14 cellular contexts compared by ENCODE assay signal in the genomic region with DNA sequence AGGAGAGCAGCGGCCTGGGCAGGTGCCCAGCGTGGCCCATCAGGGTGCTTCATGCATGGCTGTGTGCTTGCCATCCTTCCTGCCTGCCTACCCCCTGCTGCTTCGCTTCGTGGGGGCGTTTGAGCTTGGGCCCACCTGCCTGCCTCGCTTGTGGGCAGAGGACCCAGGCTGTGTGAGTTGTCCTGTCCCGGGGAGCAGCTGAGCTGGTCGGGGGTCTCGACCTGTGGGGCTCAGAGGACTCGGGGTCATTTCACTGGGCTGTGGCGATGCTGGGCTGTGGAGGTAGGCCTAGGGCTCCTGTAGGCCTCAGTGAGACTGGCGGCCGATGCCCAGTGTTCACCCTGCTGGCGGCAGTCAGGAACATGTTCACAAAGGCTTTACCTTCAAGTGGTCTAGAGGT. TPM values are rescaled to one million over a fixed set of nuclear protein-coding genes. Genes with fewer than 3 reads are reported as not detected.
DNase-seq lines count a peak whose midpoint lies in the region; ATAC-seq, FAIRE-seq and TF ChIP-seq lines count a peak whose summit lies in the region.
"Had no signal": no experiment of that assay in that cellular context is flagged by ENCODE, and none has a peak within 500 bp of the region (broad histone marks: within the 10 kb centered on the region; RNA-seq: fewer than 3 reads in every experiment).

No MANE protein-coding gene starts in this region.

- intact Hi-C loops in kidney (cut with DNase I), result no loop called here

- H3K4me1 ChIP-seq in NT2/D1 (ENCODE audit: insufficient read depth, insufficient read length), result peaks cover 8% of the 10 kb centered on the region
- H3K4me1 ChIP-seq in kidney (ENCODE audit: control insufficient read depth in 1 of 2, insufficient read depth in 1 of 2, low read depth in 1 of 2, low read length in 2 of 2), result no peaks in the 10 kb centered on the region
- no peaks in the 10 kb centered on the region for H3K4me1 ChIP-seq in small intestine (ENCODE audit: control insufficient read depth in 2 of 2, insufficient read depth in 1 of 2, low read depth in 1 of 2, low read length in 1 of 2)

- WGBS in small intestine, 3 donors, result 88 to 91% (median 89%) methylated on average over 14 of the region's 14 CpGs

- no peak overlapping the region for H3K4me3 ChIP-seq in NT2/D1 (ENCODE audit: insufficient read length, low read depth)
- no peak overlapping the region for H3K4me3 ChIP-seq in kidney (ENCODE audit: low read length in 2 of 2)
- H3K4me3 ChIP-seq in small intestine (ENCODE audit: low read depth in 1 of 2, low read length in 2 of 2), result no peak overlapping the region
- H3K4me3 ChIP-seq: tibial artery had no signal

- peaks cover 97% of the 10 kb centered on the region for H3K36me3 ChIP-seq in NT2/D1 (ENCODE audit: insufficient read depth, insufficient read length, low read length)
- H3K36me3 ChIP-seq in kidney (ENCODE audit: control insufficient read depth in 1 of 2, insufficient read depth in 2 of 2, low read length in 2 of 2), result peaks cover 24 to 63% of the 10 kb centered on the region in 2 donors
- peaks cover 2 to 23% of the 10 kb centered on the region in 2 donors for H3K36me3 ChIP-seq in small intestine (ENCODE audit: control insufficient read depth in 2 of 2, insufficient read depth in 2 of 2, low read length in 2 of 2)

- H3K27me3 ChIP-seq in NT2/D1 (ENCODE audit: insufficient read depth, insufficient read length), result no peaks in the 10 kb centered on the region
- H3K27me3 ChIP-seq in small intestine (ENCODE audit: control insufficient read depth in 2 of 2, insufficient read depth in 2 of 2, low read length in 2 of 2), result no peaks in the 10 kb centered on the region
- H3K27me3 ChIP-seq: BE2C, tibial artery had no signal

- no peak for TF ChIP-seq CTCF in kidney (IDR thresholded peaks at IDR 0.05; ENCODE audit: borderline replicate concordance, extremely low read depth, insufficient read depth)

- ATAC-seq in GM19452 (IDR thresholded peaks at IDR 0.05; ENCODE audit: unreplicated experiment), result no peak

- no peaks in the 10 kb centered on the region for H3K9me3 ChIP-seq in NT2/D1 (ENCODE audit: insufficient read depth, low read length)
- no peaks in the 10 kb centered on the region for H3K9me3 ChIP-seq in kidney (ENCODE audit: control insufficient read depth in 1 of 2, low read length in 2 of 2)
- H3K9me3 ChIP-seq in small intestine (ENCODE audit: control insufficient read depth, low read depth), result no peaks in the 10 kb centered on the region
- H3K9me3 ChIP-seq: BE2C, tibial artery had no signal

- FAIRE-seq in kidney (lab: Jason Lieb, UNC) (no peak), small intestine (lab: Jason Lieb, UNC) (no peak)

- H3K9ac ChIP-seq in NT2/D1 (ENCODE audit: insufficient read length, low read depth) (peak overlapping the region; percentile 32), kidney (ENCODE audit: low read length in 2 of 2) (no peak overlapping the region)

- DNase-seq in NT2/D1 (ENCODE audit: low read depth, low spot score) (no peak), caudate nucleus (lab: John Stamatoyannopoulos, UW) (no peak), kidney (peak; percentile 50), substantia nigra (lab: John Stamatoyannopoulos, UW) (peak in 1 of 49 donors; percentile 43), kidney tubule cell (ENCODE audit: low spot score) (no peak), small intestine (no peak), medulla oblongata (ENCODE audit: extremely low spot score) (no peak)
- DNase-seq: activated gamma-delta T cell treated with Interleukin-2 at 50 U/mL for 16 hours; BE2C; NK-92 treated with Interleukin-12 subunit alpha and Interleukin-12 subunit beta, amount 100 ng/mL, for 24 hours; nucleus accumbens; tibial artery had no signal

- H3K27ac ChIP-seq in caudate nucleus (ENCODE audit: low read depth, low read length), result peak overlapping the region; percentile 87
- no peak overlapping the region for H3K27ac ChIP-seq in kidney (ENCODE audit: low read depth in 2 of 2, low read length in 2 of 2)
- H3K27ac ChIP-seq in substantia nigra (ENCODE audit: low read depth, low read length, poor library complexity, severe bottlenecking), result peak overlapping the region; percentile 49
- no peak overlapping the region for H3K27ac ChIP-seq in small intestine (ENCODE audit: low read depth in 1 of 2, low read length in 1 of 2)
- H3K27ac ChIP-seq: tibial artery had no signal

RNA-seq across cellular contexts. Expression of gene STAB1, which starts 12.1 kb away (rescaled TPM):
- 379 TPM for total RNA-seq in kidney
- polyA plus RNA-seq in kidney (ENCODE audit: insufficient read depth, low read depth, low replicate concordance), result 98.4 TPM
- polyA plus RNA-seq in small intestine, result 10 to 100 TPM in 1 of 3 donors, 1 to 10 TPM in 2; 2.0 to 72.1 (median 9.5) TPM

RNA-seq across cellular contexts. Expression of gene NISCH, which starts 27.7 kb away (rescaled TPM):
- total RNA-seq in kidney, result 98.7 TPM
- polyA plus RNA-seq in kidney (ENCODE audit: insufficient read depth, low read depth, low replicate concordance) (36.1 TPM), small intestine (10 to 100 TPM; 25.9 to 29.1 (median 26.6) TPM)

RNA-seq across cellular contexts. Expression of gene TNNC1, which starts 29.2 kb away (rescaled TPM):
- total RNA-seq in kidney, result 2.2 TPM
- polyA plus RNA-seq in kidney (ENCODE audit: insufficient read depth, low read depth, low replicate concordance) (86.6 TPM), small intestine (100 to 1,000 TPM in 1 of 3 donors, 1 to 10 TPM in 1, under 1 TPM in 1; 0.79 to 110 (median 9.6) TPM)
- total RNA-seq: lung microvascular endothelial cell had no signal

RNA-seq across cellular contexts. Expression of gene SEMA3G, which starts 38.2 kb away (rescaled TPM):
- total RNA-seq in kidney, result 25.7 TPM
- polyA plus RNA-seq in kidney (ENCODE audit: insufficient read depth, low read depth, low replicate concordance) (28.2 TPM), small intestine (10 to 100 TPM in 1 of 3 donors, 1 to 10 TPM in 1, under 1 TPM in 1; 0.67 to 30.4 (median 2.2) TPM)

RNA-seq across cellular contexts. Expression of gene NT5DC2, which starts 50.6 kb away (rescaled TPM):
- total RNA-seq in kidney, result 47.3 TPM
- polyA plus RNA-seq in kidney (ENCODE audit: insufficient read depth, low read depth, low replicate concordance) (75.7 TPM), small intestine (10 to 100 TPM in 2 of 3 donors, 1 to 10 TPM in 1; 4.9 to 35.9 (median 11.6) TPM)

Comparison
In these comparisons a context has a peak if more than half of its experiments do, and no peak if none do; other contexts are left out.
1. H3K27ac ChIP-seq: peak in caudate nucleus (single experiment) and substantia nigra (single experiment); none in kidney (0 of 2) and small intestine (0 of 2).